Comparison of ENCODE assay signal across 8 cellular contexts in the genomic region with DNA sequence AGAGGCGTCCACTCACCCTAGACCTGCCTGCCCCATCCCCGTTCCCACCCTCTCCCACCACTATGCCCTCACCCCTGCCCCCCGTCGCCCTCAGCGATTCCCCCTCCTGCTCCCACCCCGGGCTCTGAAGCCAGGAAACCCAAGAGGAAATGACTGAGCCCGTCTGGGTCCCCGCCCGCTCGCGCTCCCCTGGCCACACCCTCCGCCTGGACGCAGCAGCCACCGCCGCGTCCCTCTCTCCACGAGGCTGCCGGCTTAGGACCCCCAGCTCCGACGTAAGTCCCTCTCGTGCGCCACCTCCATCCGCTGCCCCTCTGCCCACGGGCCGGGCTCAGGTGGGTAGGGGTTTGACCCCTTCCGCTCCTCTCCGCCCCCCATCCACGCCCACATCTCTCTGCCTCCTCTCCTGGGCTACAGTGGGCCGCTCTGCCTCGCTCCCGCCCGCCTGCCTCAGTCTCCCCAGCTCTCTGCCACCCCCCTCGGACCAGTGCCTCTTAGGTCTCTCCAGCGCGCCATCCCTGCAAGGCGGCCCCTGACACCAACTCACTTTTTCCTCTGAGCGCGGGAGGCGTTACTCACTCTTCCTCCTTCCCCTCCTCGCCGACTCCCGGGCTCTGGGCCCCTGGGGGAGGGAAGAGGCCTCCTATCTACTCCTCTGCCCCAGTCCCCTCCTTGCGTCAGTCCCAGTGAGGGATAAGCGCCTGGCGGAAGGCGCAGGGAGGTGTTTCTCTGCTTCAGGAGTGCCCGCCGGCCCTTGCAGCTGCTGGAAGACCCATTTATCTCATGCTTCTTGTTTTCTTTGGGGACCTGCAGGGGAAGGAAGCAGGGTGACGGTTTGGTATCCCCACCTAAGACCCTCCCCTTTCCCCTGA. TPM values are rescaled to one million over a fixed set of nuclear protein-coding genes. Genes with fewer than 3 reads are reported as not detected.
A peak's percentile ranks its signal among the peaks of the same experiment; 100 is the strongest.
DNase-seq lines count a peak whose midpoint lies in the region; ATAC-seq and TF ChIP-seq lines count a peak whose summit lies in the region.

TSS of gene FXYD5 (plus strand) at position 201 of the 872 bp plus-strand sequence. CDS start 816 bp downstream, outside the sequence.

- H2BK15ac ChIP-seq in mesenchymal stem cell (ENCODE audit: low read depth, poor library complexity, severe bottlenecking), result peak within 1 kb of the TSS; percentile 78

- peak; percentile 61 for TF ChIP-seq POLR2A in GM18951 (IDR thresholded peaks at IDR 0.05; ENCODE audit: extremely low read depth, insufficient read depth, insufficient read length)

- H3K4me2 ChIP-seq in mesenchymal stem cell (ENCODE audit: low read length, poor library complexity, severe bottlenecking), result peak within 1 kb of the TSS; percentile 93

- WGBS in mesenchymal stem cell, result 1% methylated on average over 46 of the region's 49 CpGs

- H2BK120ac ChIP-seq in mesenchymal stem cell (ENCODE audit: low read depth, low read length), result peak within 1 kb of the TSS; percentile 76

- H2AK5ac ChIP-seq in mesenchymal stem cell (ENCODE audit: low read length, severe bottlenecking), result no peak within 1 kb of the TSS

- no peak for ATAC-seq in HG03565 (IDR thresholded peaks at IDR 0.05; ENCODE audit: unreplicated experiment)
- no peak for ATAC-seq in HG03460 (IDR thresholded peaks at IDR 0.05; ENCODE audit: unreplicated experiment)

- in situ Hi-C loops in GM18951 (cut with MboI; ENCODE audit: low sequenced_read_pairs, unreplicated experiment), result no loop called here

- H3K23ac ChIP-seq in mesenchymal stem cell (ENCODE audit: low read length in 2 of 2), result peak within 1 kb of the TSS in 1 of 2 experiments; percentile 15

- H3K4ac ChIP-seq in mesenchymal stem cell (ENCODE audit: low read depth in 1 of 2, low read length in 2 of 2), result peak within 1 kb of the TSS; percentile 30 to 41

- no peak within 1 kb of the TSS for H2BK5ac ChIP-seq in mesenchymal stem cell (ENCODE audit: low read depth, low read length, poor library complexity, severe bottlenecking)

- peak within 1 kb of the TSS; percentile 87 for H2AFZ ChIP-seq in mesenchymal stem cell (ENCODE audit: low read depth, low read length)

- H3K4me1 ChIP-seq in mesenchymal stem cell (ENCODE audit: control insufficient read depth, insufficient read depth, low read depth, low read length), result peaks cover 27% of the 10 kb centered on the region

- H3K36me3 ChIP-seq in mesenchymal stem cell (ENCODE audit: control insufficient read depth in 1 of 2, insufficient read depth in 2 of 2, low read depth in 1 of 2, low read length in 2 of 2), result peaks cover 9 to 35% of the 10 kb centered on the region in 2 experiments

- H3K9ac ChIP-seq in mesenchymal stem cell (ENCODE audit: low read length), result peak within 1 kb of the TSS; percentile 95

- H3K79me1 ChIP-seq in mesenchymal stem cell (replicated peaks; ENCODE audit: low read length, poor library complexity, severe bottlenecking), result peaks cover 11% of the 10 kb centered on the region

- peak within 1 kb of the TSS; percentile 86 for H4K8ac ChIP-seq in mesenchymal stem cell (ENCODE audit: low read length)

- peak within 1 kb of the TSS in 1 of 2 experiments; percentile 69 for H3K14ac ChIP-seq in mesenchymal stem cell (ENCODE audit: low read length in 2 of 2)

- peak within 1 kb of the TSS in 1 of 2 experiments; percentile 48 for H2BK12ac ChIP-seq in mesenchymal stem cell (ENCODE audit: low read length in 2 of 2)

- H3K27me3 ChIP-seq in mesenchymal stem cell (ENCODE audit: control insufficient read depth in 1 of 2, insufficient read depth in 1 of 2, low read length in 2 of 2), result no peaks in the 10 kb centered on the region

- H4K91ac ChIP-seq in mesenchymal stem cell (ENCODE audit: low read length), result peak within 1 kb of the TSS; percentile 37

- peak within 1 kb of the TSS; percentile 75 to 90 for H3K18ac ChIP-seq in mesenchymal stem cell (ENCODE audit: low read depth in 1 of 2, low read length in 2 of 2)

- peak; percentile 91 for DNase-seq in NCI-H226
- DNase-seq in activated CD4-positive, alpha-beta T cell treated with anti-CD3 and anti-CD28 coated beads, Interleukin-2, amount 50 U/mL, for 24 hours (ENCODE audit: low read depth in 1 of 2, low spot score in 1 of 2), result peak; percentile 57 to 86
- peak; percentile 74 for DNase-seq in ecto neural progenitor cell (ENCODE audit: low spot score)
- DNase-seq in mesenchymal stem cell, result peak; percentile 91
- peak; percentile 66 to 79 for DNase-seq in stimulated activated CD8-positive, alpha-beta memory T cell treated with anti-CD3 and anti-CD28 coated beads, Interleukin-15, amount 100 ng/mL, for 4 hours (ENCODE audit: low read depth in 2 of 2)

- H3K4me3 ChIP-seq in mesenchymal stem cell (ENCODE audit: insufficient read depth in 1 of 2, low read depth in 1 of 2, low read length in 2 of 2), result peak within 1 kb of the TSS; percentile 66 to 95

- H3K9me3 ChIP-seq in mesenchymal stem cell (ENCODE audit: control insufficient read depth, low read length), result no peaks in the 10 kb centered on the region

- no peak within 1 kb of the TSS for H3K27ac ChIP-seq in mesenchymal stem cell (ENCODE audit: low read length, poor library complexity, severe bottlenecking)

RNA-seq across cellular contexts. Expression of gene FXYD5, which starts in this region (rescaled TPM):
- 248 TPM for polyA plus RNA-seq in mesenchymal stem cell (2013, experiment 1 of 2)
- 237 TPM for polyA plus RNA-seq in mesenchymal stem cell (2013, experiment 2 of 2)
